In the genomic region with DNA sequence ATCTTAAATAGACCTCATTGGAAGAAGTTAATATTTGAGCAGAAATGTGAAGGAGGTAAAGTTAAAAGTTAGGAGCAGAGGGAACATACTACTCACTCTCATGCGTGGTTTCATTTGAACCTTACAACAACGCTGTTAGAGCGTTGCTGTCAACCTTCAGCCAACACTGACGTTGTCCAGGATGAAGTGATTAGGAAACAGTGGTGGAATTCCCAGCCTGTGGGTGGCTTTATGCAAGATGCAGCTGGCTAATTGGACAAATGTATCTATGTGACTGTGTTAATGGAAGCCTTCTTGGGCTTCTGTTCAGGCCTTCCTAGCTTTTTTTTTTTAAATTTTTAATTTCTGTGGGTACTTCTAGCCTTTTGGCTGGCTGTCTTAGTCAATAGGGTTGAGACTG, we compare ENCODE assay signal across 1 cellular context.
TF ChIP-seq lines count a peak whose summit lies in the region.

No MANE protein-coding gene starts in this region.

TF ChIP-seq in IMR-90, 13 proteins besides CTCF, POLR2A, EP300 and RAD21:
- TF ChIP-seq MAFK (IDR thresholded peaks at IDR 0.05; ENCODE audit: low read depth, low read length) (no peak), MXI1 (IDR thresholded peaks at IDR 0.05; ENCODE audit: borderline replicate concordance, low read depth, low read length) (no peak), CEBPB (IDR thresholded peaks at IDR 0.05; ENCODE audit: low read depth, low read length) (no peak), RCOR1 (IDR thresholded peaks at IDR 0.05; ENCODE audit: insufficient replicate concordance, low read length) (no peak)
